1 cellular context compared by ENCODE assay signal in the genomic region with DNA sequence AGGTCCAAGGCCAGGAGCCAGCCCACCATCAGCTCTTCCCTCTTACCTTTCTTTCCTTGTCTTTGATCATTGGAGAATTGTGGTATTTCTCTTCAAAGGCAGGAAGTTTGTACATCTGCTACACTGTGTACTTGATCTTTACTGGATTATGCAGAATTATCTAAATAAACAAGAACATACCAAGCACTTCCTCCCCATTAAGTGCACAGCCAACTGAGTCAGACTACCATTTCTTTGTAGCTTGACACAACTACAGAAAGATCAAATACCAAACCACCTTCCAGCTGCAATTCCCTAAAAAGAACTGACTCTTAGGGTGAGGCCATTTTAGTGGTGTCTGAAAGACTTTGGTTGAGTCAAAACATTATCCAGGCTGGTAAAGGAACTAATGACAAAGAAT.
TF ChIP-seq lines count a peak whose summit lies in the region.

No MANE protein-coding gene starts in this region.

TF ChIP-seq in endothelial cell of umbilical vein, 7 proteins besides CTCF, POLR2A, EP300 and RAD21:
- TF ChIP-seq POLR2AphosphoS5 (IDR thresholded peaks at IDR 0.05; ENCODE audit: insufficient read depth, low read depth, low read length): peak; percentile 27
- peak; percentile 21 for TF ChIP-seq FOS (IDR thresholded peaks at IDR 0.05; ENCODE audit: borderline replicate concordance, insufficient read depth, low read length)
- peak; percentile 59 for TF ChIP-seq GATA2 (IDR thresholded peaks at IDR 0.05; ENCODE audit: insufficient read depth, insufficient read length, low read depth, low read length)
- TF ChIP-seq MYC (IDR thresholded peaks at IDR 0.05; ENCODE audit: low read depth, low read length): no peak
- TF ChIP-seq, protein P1, sequence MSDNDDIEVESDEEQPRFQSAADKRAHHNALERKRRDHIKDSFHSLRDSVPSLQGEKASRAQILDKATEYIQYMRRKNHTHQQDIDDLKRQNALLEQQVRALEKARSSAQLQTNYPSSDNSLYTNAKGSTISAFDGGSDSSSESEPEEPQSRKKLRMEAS (IDR thresholded peaks at IDR 0.05; ENCODE audit: insufficient read depth, insufficient read length): no peak
- TF ChIP-seq JUN (IDR thresholded peaks at IDR 0.05; ENCODE audit: borderline replicate concordance, insufficient read depth, insufficient read length, low read depth): no peak
